23 cellular contexts compared by ENCODE assay signal in the genomic region with DNA sequence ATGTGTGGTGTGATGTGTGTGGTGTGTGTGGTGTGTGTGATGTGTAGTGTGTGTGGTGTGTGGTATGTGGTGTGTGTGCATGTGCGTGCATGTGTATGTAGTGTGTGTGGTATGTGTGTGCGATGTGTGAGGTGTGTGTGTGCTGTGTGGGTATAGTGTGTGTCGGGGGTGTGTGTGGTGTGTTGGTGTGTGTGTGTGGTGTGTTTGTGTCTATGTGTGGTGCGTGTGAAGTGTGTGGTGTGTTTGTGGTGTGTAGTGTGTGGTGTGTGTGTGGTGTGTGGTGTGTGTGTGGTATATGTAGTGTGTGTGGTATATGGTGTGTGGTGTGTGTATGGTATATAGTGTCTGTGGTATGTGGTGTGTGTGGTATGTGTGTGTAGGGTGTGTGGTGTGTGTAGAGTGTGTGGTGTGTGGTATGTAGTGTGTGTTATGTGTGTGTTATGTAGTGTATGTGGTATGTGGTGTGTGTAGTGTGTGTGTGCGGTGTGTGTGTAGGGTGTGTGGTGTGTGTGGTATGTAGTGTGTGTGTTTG.
"Had no signal": no experiment of that assay in that cellular context is flagged by ENCODE, and none has a peak within 500 bp of the region (broad histone marks: within the 10 kb centered on the region; RNA-seq: fewer than 3 reads in every experiment).

No MANE protein-coding gene starts in this region.

- H3K4me1 ChIP-seq: foreskin keratinocyte, neural progenitor cell had no signal

- H3K27ac ChIP-seq: breast epithelium, foreskin keratinocyte, heart left ventricle, neural progenitor cell, right atrium auricular region, stomach, thyroid gland, upper lobe of right lung had no signal

- ATAC-seq: activated naive CD8-positive, alpha-beta T cell treated with anti-CD3 and anti-CD28 coated beads, Interleukin-2, amount 50 U/mL, for 24 hours; foreskin keratinocyte; heart left ventricle; natural killer cell; stimulated activated naive B cell treated with anti-CD40 and anti-IgM and Interleukin-4, amounts not matched to agents 10 μg/mL and 1 μg/mL and 100 μg/mL, for 72 hours; upper lobe of right lung had no signal

- H2AFZ ChIP-seq: neural progenitor cell had no signal

- H3K27me3 ChIP-seq: breast epithelium, foreskin keratinocyte, heart left ventricle, right atrium auricular region, stomach, thyroid gland, upper lobe of right lung had no signal

- H3K4me2 ChIP-seq: neural progenitor cell had no signal

- H3K9me3 ChIP-seq: breast epithelium, heart left ventricle, right atrium auricular region, stomach, thyroid gland, upper lobe of right lung had no signal

- DNase-seq: activated CD4-positive, alpha-beta memory T cell treated with anti-CD3 and anti-CD28 coated beads for 36 hours; activated CD4-positive, CD25-positive, alpha-beta regulatory T cell treated with anti-CD3 and anti-CD28 coated beads, Interleukin-2, amount 50 U/mL, for 72 hours; activated CD8-positive, alpha-beta memory T cell treated with anti-CD3 and anti-CD28 coated beads, Interleukin-2, amount 50 U/mL, for 48 hours; activated gamma-delta T cell treated with Interleukin-2 at 50 U/mL for 16 hours; activated naive CD8-positive, alpha-beta T cell treated with anti-CD3 and anti-CD28 coated beads, Interleukin-2, amount 50 U/mL, for 24 hours; activated T-cell treated with anti-CD3 and anti-CD28 coated beads, Interleukin-2, amount 50 U/mL, for 24 hours; amygdala; central memory CD4-positive, alpha-beta T cell; foreskin keratinocyte; hypothalamus; immature natural killer cell; natural killer cell; stimulated activated CD4-positive, alpha-beta T cell treated with anti-CD3 and anti-CD28 coated beads, Interleukin-15, amount 100 ng/mL, for 24 hours; stimulated activated CD4-positive, alpha-beta T cell treated with anti-CD3 and anti-CD28 coated beads, Interleukin-2, amount 100 ng/mL, for 24 hours; stimulated activated naive B cell treated with anti-CD40 and anti-IgM and Interleukin-4, amounts not matched to agents 10 μg/mL and 1 μg/mL and 100 μg/mL, for 72 hours; stomach; T1000; thyroid gland; upper lobe of right lung had no signal

- H3K36me3 ChIP-seq: breast epithelium, heart left ventricle, neural progenitor cell, right atrium auricular region, stomach, thyroid gland, upper lobe of right lung had no signal

- H3K4me3 ChIP-seq: breast epithelium, heart left ventricle, neural progenitor cell, right atrium auricular region, stomach, thyroid gland, upper lobe of right lung had no signal

- H3K9ac ChIP-seq: neural progenitor cell had no signal
